9 cellular contexts compared by ENCODE assay signal in the genomic region with DNA sequence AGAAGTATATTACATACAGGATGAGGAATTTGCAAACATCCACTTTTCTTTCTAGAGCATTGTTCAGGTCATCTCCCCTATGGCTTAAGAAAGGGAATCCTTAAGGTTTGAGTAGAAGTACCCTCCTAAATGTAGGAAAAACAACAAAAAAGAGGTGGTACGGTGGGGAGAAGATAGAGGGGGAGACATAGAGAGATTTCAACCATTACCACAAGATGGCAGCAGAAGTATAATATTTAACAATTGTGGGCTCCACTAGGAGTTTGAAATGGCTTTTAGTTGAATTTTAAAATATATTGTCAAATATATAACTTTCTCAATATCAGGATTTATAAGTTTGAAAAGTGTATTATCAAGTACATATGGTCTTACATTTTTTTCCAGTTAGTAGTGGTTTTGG.
DNase-seq lines count a peak whose midpoint lies in the region; ATAC-seq and TF ChIP-seq lines count a peak whose summit lies in the region.
"Had no signal": no experiment of that assay in that cellular context is flagged by ENCODE, and none has a peak within 500 bp of the region (broad histone marks: within the 10 kb centered on the region; RNA-seq: fewer than 3 reads in every experiment).

No MANE protein-coding gene starts in this region.

- 0 out of 2 replicates have a peak overlapping the region, but pooled peaks have one; percentile 23 for H2AFZ ChIP-seq in OCI-LY3 (ENCODE audit: low read depth, low read length)

- no peak overlapping the region for H3K27ac Mint-ChIP-seq in activated naive CD8-positive, alpha-beta T cell treated with anti-CD3 and anti-CD28 coated beads, Interleukin-2, amount 50 U/mL, for 24 hours

- peaks cover 12% of the 10 kb centered on the region for H3K27me3 ChIP-seq in OCI-LY3 (ENCODE audit: low read depth, low read length)

- no peaks in the 10 kb centered on the region for H3K4me1 ChIP-seq in OCI-LY3 (ENCODE audit: low read length)

- intact Hi-C loops in sciatic nerve (cut with DNase I) = no loop called here

- peak; percentile 71 for ATAC-seq in GM18909 (IDR thresholded peaks at IDR 0.05; ENCODE audit: poor library complexity, unreplicated experiment)
- peak; percentile 78 for ATAC-seq in sciatic nerve
- no peak for ATAC-seq in activated naive CD8-positive, alpha-beta T cell treated with anti-CD3 and anti-CD28 coated beads, Interleukin-2, amount 50 U/mL, for 24 hours

- H3K79me2 ChIP-seq in OCI-LY3 (ENCODE audit: low read length) = no peaks in the 10 kb centered on the region

- DNase-seq in Ammon's horn (ENCODE audit: low spot score) (peak; percentile 19), fibroblast of peridontal ligament (ENCODE audit: extremely low read depth) (peak; percentile 69), sciatic nerve (ENCODE audit: low spot score) (no peak), GDM1 (lab: John Stamatoyannopoulos, UW) (no peak)
- DNase-seq in activated naive CD8-positive, alpha-beta T cell treated with anti-CD3 and anti-CD28 coated beads, Interleukin-2, amount 50 U/mL, for 24 hours = no peak
- DNase-seq in activated CD4-positive, alpha-beta T cell treated with anti-CD3 and anti-CD28 coated beads for 1 hour = no peak

- H3K27me3 Mint-ChIP-seq in activated naive CD8-positive, alpha-beta T cell treated with anti-CD3 and anti-CD28 coated beads, Interleukin-2, amount 50 U/mL, for 24 hours = peaks cover 14% of the 10 kb centered on the region

- no peaks in the 10 kb centered on the region for H3K4me1 Mint-ChIP-seq in activated naive CD8-positive, alpha-beta T cell treated with anti-CD3 and anti-CD28 coated beads, Interleukin-2, amount 50 U/mL, for 24 hours

- no peak overlapping the region for H3K4me3 ChIP-seq in OCI-LY3 (ENCODE audit: low read length)

- no peaks in the 10 kb centered on the region for H3K9me3 ChIP-seq in OCI-LY3 (ENCODE audit: insufficient read depth, low read length)

- no peak overlapping the region for H3K27ac ChIP-seq in OCI-LY3 (ENCODE audit: low read length)
- H3K27ac ChIP-seq: epithelial cell of prostate had no signal

- H4K20me1 ChIP-seq in OCI-LY3 (ENCODE audit: insufficient read depth, low read length) = no peaks in the 10 kb centered on the region

- H3K4me3 Mint-ChIP-seq in activated naive CD8-positive, alpha-beta T cell treated with anti-CD3 and anti-CD28 coated beads, Interleukin-2, amount 50 U/mL, for 24 hours = no peak overlapping the region

- TF ChIP-seq CTCF in OCI-LY3 (IDR thresholded peaks at IDR 0.05; ENCODE audit: low read depth, low read length) = peak; percentile 56

- no peak overlapping the region for H3K9ac ChIP-seq in OCI-LY3 (ENCODE audit: low read length)

- H3K4me2 ChIP-seq in OCI-LY3 (ENCODE audit: low read length) = no peak overlapping the region

- no peaks in the 10 kb centered on the region for H3K36me3 Mint-ChIP-seq in activated naive CD8-positive, alpha-beta T cell treated with anti-CD3 and anti-CD28 coated beads, Interleukin-2, amount 50 U/mL, for 24 hours (ENCODE audit: low read depth)

- no peaks in the 10 kb centered on the region for H3K36me3 ChIP-seq in OCI-LY3 (replicated peaks; ENCODE audit: low read depth, low read length)

- H3K9me3 Mint-ChIP-seq in activated naive CD8-positive, alpha-beta T cell treated with anti-CD3 and anti-CD28 coated beads, Interleukin-2, amount 50 U/mL, for 24 hours = no peaks in the 10 kb centered on the region

Comparison
In these comparisons a context has a peak if more than half of its experiments do, and no peak if none do; other contexts are left out.
1. DNase-seq: peak in Ammon's horn (single experiment) and fibroblast of peridontal ligament (single experiment); none in sciatic nerve (single experiment), GDM1 (single experiment), activated naive CD8-positive, alpha-beta T cell treated with anti-CD3 and anti-CD28 coated beads, Interleukin-2, amount 50 U/mL, for 24 hours (single experiment) and activated CD4-positive, alpha-beta T cell treated with anti-CD3 and anti-CD28 coated beads for 1 hour (single experiment).